ENCODE assay signal across 8 cellular contexts in the genomic region with DNA sequence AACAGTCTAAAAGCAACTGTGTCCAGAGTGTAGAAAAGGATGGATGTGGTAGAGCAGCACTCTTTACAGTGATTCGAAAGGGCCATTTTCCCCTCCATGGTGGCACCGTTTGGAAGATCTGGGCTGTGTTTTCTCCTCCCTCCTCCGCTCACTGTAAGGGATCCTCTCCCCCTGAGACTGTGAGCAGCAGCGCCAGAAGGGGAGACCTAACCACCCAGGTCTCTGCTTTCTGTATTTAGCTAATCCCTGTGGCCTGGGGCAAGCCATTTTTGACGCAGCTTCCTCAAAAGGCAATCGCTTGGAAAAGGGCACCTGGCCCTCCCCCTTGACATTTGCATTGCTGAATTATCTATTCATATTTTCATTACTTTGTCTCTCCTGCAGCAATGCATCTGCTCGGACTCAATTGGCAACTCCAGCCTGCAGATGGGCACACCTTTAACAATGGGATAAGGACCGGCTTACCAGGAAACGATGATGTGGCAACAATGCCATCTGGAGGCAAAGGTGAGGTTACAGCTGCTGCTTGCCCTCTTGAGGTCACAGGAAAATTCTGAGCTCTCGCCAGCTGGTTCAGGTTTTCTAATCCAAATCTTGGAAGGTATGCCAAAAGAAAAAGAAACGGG.
DNase-seq lines count a peak whose midpoint lies in the region; ATAC-seq, FAIRE-seq and TF ChIP-seq lines count a peak whose summit lies in the region.

No MANE protein-coding gene starts in this region.

- WGBS in GM23248 (ENCODE audit: low coverage in 1 of 2, low lambda C conversion rate in 2 of 2, missing lambda C conversion rate in 2 of 2), 2 experiments: 76 to 77% methylated on average over 11 of the region's 11 CpGs

- H2AFZ ChIP-seq in GM23248: no peak overlapping the region

- no peaks in the 10 kb centered on the region for H3K9me2 ChIP-seq in GM23248 (ENCODE audit: insufficient read depth)

- DNase-seq in GM23248 (peak; percentile 25), NCI-H1694 (lab: John Stamatoyannopoulos, UW) (peak; percentile 57), adipocyte (ENCODE audit: low read depth) (peak; percentile 13), iPS-NIHi7 (ENCODE audit: extremely low spot score) (peak; percentile 83), vagina (ENCODE audit: extremely low spot score in 2 of 2) (no peak)

- FAIRE-seq in G401.6 (lab: Jason Lieb, UNC): peak; percentile 93

- in situ Hi-C loops in GM23248 (cut with MboI): no loop called here

- intact Hi-C loops in vagina (cut with DNase I): no loop called here

- no peaks in the 10 kb centered on the region for H3K27me3 ChIP-seq in GM23248 (replicated peaks; ENCODE audit: insufficient read depth)
- peaks cover 15% of the 10 kb centered on the region for H3K27me3 ChIP-seq in adipocyte (replicated peaks; ENCODE audit: control insufficient read depth, insufficient read depth, low read length)
- H3K27me3 ChIP-seq in vagina: no peaks in the 10 kb centered on the region

- H3K79me2 ChIP-seq in GM23248 (ENCODE audit: insufficient read depth): peaks cover 13% of the 10 kb centered on the region; the same call in 1 of the 2 replicates

- peak in 1 of 3 experiments; percentile 45 for TF ChIP-seq CTCF in vagina (IDR thresholded peaks at IDR 0.05)

- H3K9me3 ChIP-seq in GM23248 (ENCODE audit: low read depth) (no peaks in the 10 kb centered on the region), adipocyte (ENCODE audit: control insufficient read depth, low read length) (no peaks in the 10 kb centered on the region), vagina (no peaks in the 10 kb centered on the region)

- H3K4me3 ChIP-seq in GM23248 (no peak overlapping the region), adipocyte (ENCODE audit: low read length) (no peak overlapping the region), vagina (no peak overlapping the region)

- no peak overlapping the region for H3K4me2 ChIP-seq in GM23248 (ENCODE audit: unreplicated experiment)

- no peak overlapping the region for H3K9ac ChIP-seq in GM23248
- H3K9ac ChIP-seq in adipocyte (ENCODE audit: low read length): no peak overlapping the region

- H3F3A ChIP-seq in GM23248 (ENCODE audit: insufficient read depth): no peaks in the 10 kb centered on the region

- TF ChIP-seq POLR2A in vagina (IDR thresholded peaks at IDR 0.05): no peak

- H3K27ac ChIP-seq in GM23248 (no peak overlapping the region), vagina (no peak overlapping the region)

- ATAC-seq in HG03571 (IDR thresholded peaks at IDR 0.05; ENCODE audit: unreplicated experiment): no peak
- ATAC-seq in GM18861 (IDR thresholded peaks at IDR 0.05; ENCODE audit: unreplicated experiment): no peak

- no peaks in the 10 kb centered on the region for H4K20me1 ChIP-seq in GM23248 (ENCODE audit: insufficient read depth)

- no peaks in the 10 kb centered on the region for H3K4me1 ChIP-seq in GM23248 (ENCODE audit: insufficient read depth)
- no peaks in the 10 kb centered on the region for H3K4me1 ChIP-seq in adipocyte (ENCODE audit: control insufficient read depth, insufficient read depth, low read length)
- H3K4me1 ChIP-seq in vagina: peaks cover 5% of the 10 kb centered on the region

- H3K36me3 ChIP-seq in GM23248 (ENCODE audit: low read depth) (peaks cover 20% of the 10 kb centered on the region; the same call in 1 of the 2 replicates), adipocyte (ENCODE audit: control insufficient read depth, insufficient read depth, low read length, severe bottlenecking) (no peaks in the 10 kb centered on the region), vagina (no peaks in the 10 kb centered on the region)

Comparison
In these comparisons a context has a peak if more than half of its experiments do, and no peak if none do; other contexts are left out.
1. DNase-seq: peak in GM23248 (single experiment), NCI-H1694 (single experiment), adipocyte (single experiment) and iPS-NIHi7 (single experiment); none in vagina (0 of 2).